Comparison of ENCODE assay signal across 21 cellular contexts in genomic region chr4:25486171-25486570, GRCh38.
DNase-seq lines count a peak whose midpoint lies in the region; ATAC-seq and TF ChIP-seq lines count a peak whose summit lies in the region.
"Had no signal": no experiment of that assay in that cellular context is flagged by ENCODE, and none has a peak within 500 bp of the region (broad histone marks: within the 10 kb centered on the region; RNA-seq: fewer than 3 reads in every experiment).

No MANE protein-coding gene starts in this region.

- H3K4me3 Mint-ChIP-seq in WTC11: no peak overlapping the region
- H3K4me3 Mint-ChIP-seq: CD4-positive, alpha-beta T cell; nephron; T-helper 2 cell treated with Interferon-gamma antibody and Interleukin-4, amounts not matched to agents 5 μg/mL and 100 μg/mL, for 36 hours had no signal

- DNase-seq in HT1080 (ENCODE audit: low read depth) (peak; percentile 56), WTC11 (ENCODE audit: low spot score) (no peak), pulmonary artery endothelial cell (ENCODE audit: low read depth, low spot score) (peak; percentile 72), GDM1 (lab: John Stamatoyannopoulos, UW) (no peak), NCI-H1694 treated with DMSO at 0.1 percent for 48 hours (lab: John Stamatoyannopoulos, UW) (no peak)
- DNase-seq: activated CD4-positive, alpha-beta T cell treated with anti-CD3 and anti-CD28 coated beads, Interleukin-2, amount 50 U/mL, for 1 hour; aorta; CD4-positive, alpha-beta T cell; DMS153; effector memory CD4-positive, alpha-beta T cell; IMR-90; NCI-H1436; NCI-H69; pancreas had no signal

- peaks cover 21% of the 10 kb centered on the region for H3K36me3 Mint-ChIP-seq in WTC11

- ATAC-seq in WTC11 (peak; percentile 28; the same call in 1 of the 2 replicates), esophagus mucosa (peak; percentile 57), GM19324 (IDR thresholded peaks at IDR 0.05; ENCODE audit: low FRiP score, unreplicated experiment) (no peak)
- ATAC-seq: activated naive CD4-positive, alpha-beta T cell treated with anti-CD3 and anti-CD28 coated beads, Interleukin-2, amount 50 U/mL, for 72 hours; left lobe of liver; pancreas; SK-N-SH treated with all-trans-retinoic acid at 6 μM for 48 hours had no signal

- no peak overlapping the region for H3K27ac Mint-ChIP-seq in WTC11
- H3K27ac Mint-ChIP-seq: activated naive CD4-positive, alpha-beta T cell treated with anti-CD3 and anti-CD28 coated beads, Interleukin-2, amount 50 U/mL, for 72 hours; CD4-positive, alpha-beta T cell; nephron; T-helper 2 cell treated with Interferon-gamma antibody and Interleukin-4, amounts not matched to agents 5 μg/mL and 100 μg/mL, for 36 hours had no signal

- CTCF ChIA-PET in WTC11 (lab: Charles Lee): interaction anchor here (0.7 to 1.6 kb wide), 3 partner anchors 43 to 45 kb away, joined by 3 to 5 read pairs (median 3); no protein-coding TSS in a partner anchor

- peaks cover 45% of the 10 kb centered on the region for H3K4me1 Mint-ChIP-seq in WTC11
- H3K4me1 Mint-ChIP-seq: nephron had no signal

- peaks cover 53% of the 10 kb centered on the region for H3K27me3 Mint-ChIP-seq in WTC11 (ENCODE audit: low read depth)

- TF ChIP-seq CTCF in WTC11 (IDR thresholded peaks at IDR 0.05): no peak

- POLR2A ChIA-PET in WTC11 (lab: Charles Lee): no interaction called here

- peaks cover 23% of the 10 kb centered on the region for H3K9me3 Mint-ChIP-seq in WTC11

TF ChIP-seq in WTC11, 78 proteins besides CTCF, POLR2A, EP300 and RAD21:
- no peak for TF ChIP-seq ZSCAN18 (CRISPR knock-in tag; IDR thresholded peaks at IDR 0.05)
- no peak for TF ChIP-seq E2F4 (CRISPR knock-in tag; IDR thresholded peaks at IDR 0.05; ENCODE audit: borderline replicate concordance, low read depth)
- TF ChIP-seq NFATC4 (CRISPR knock-in tag; IDR thresholded peaks at IDR 0.05): no peak
- no peak for TF ChIP-seq ZBTB21 (CRISPR knock-in tag; IDR thresholded peaks at IDR 0.05; ENCODE audit: borderline replicate concordance)
- TF ChIP-seq E2F1 (CRISPR knock-in tag; IDR thresholded peaks at IDR 0.05): no peak
- TF ChIP-seq ATF3 (CRISPR knock-in tag; conservative IDR thresholded peaks at IDR 0.05): no peak
- TF ChIP-seq FOXP4 (CRISPR knock-in tag; IDR thresholded peaks at IDR 0.05): no peak
- no peak for TF ChIP-seq JUN (CRISPR knock-in tag; IDR thresholded peaks at IDR 0.05)
- no peak for TF ChIP-seq FOXP1 (CRISPR knock-in tag; IDR thresholded peaks at IDR 0.05; ENCODE audit: borderline replicate concordance)
- no peak for TF ChIP-seq CREB1 (CRISPR knock-in tag; IDR thresholded peaks at IDR 0.05)
- TF ChIP-seq TEAD4 (CRISPR knock-in tag; IDR thresholded peaks at IDR 0.05): no peak
- no peak for TF ChIP-seq HMGXB4 (CRISPR knock-in tag; IDR thresholded peaks at IDR 0.05)

Comparison
In these comparisons a context has a peak if more than half of its experiments do, and no peak if none do; other contexts are left out.
1. DNase-seq: peak in HT1080 (single experiment) and pulmonary artery endothelial cell (single experiment); none in WTC11 (single experiment), GDM1 (single experiment) and NCI-H1694 treated with DMSO at 0.1 percent for 48 hours (single experiment).